ENCODE assay signal across 25 cellular contexts in genomic region chr17:28834420-28834819, GRCh38. TPM values are rescaled to one million over a fixed set of nuclear protein-coding genes. Genes with fewer than 3 reads are reported as not detected.
DNase-seq lines count a peak whose midpoint lies in the region; ATAC-seq, FAIRE-seq and TF ChIP-seq lines count a peak whose summit lies in the region.
"Had no signal": no experiment of that assay in that cellular context is flagged by ENCODE, and none has a peak within 500 bp of the region (broad histone marks: within the 10 kb centered on the region; RNA-seq: fewer than 3 reads in every experiment).

No MANE protein-coding gene starts in this region.

- H3K9ac ChIP-seq in BLaER1, result no peak overlapping the region

- H3K4me3 ChIP-seq in A549 (no peak overlapping the region), BLaER1 (no peak overlapping the region)
- H3K4me3 ChIP-seq: SJSA1 had no signal

- POLR2A ChIA-PET in A549 (lab: Yijun Ruan, JAX), result no interaction called here

- TF ChIP-seq CTCF in A549 (IDR thresholded peaks at IDR 0.05), result no peak

- H3K27me3 ChIP-seq in BLaER1, result no peaks in the 10 kb centered on the region
- H3K27me3 ChIP-seq: SJSA1 had no signal

- peaks cover 7% of the 10 kb centered on the region for H3K36me3 Mint-ChIP-seq in T-helper 17 cell (ENCODE audit: low read depth)
- peaks cover 12% of the 10 kb centered on the region for H3K36me3 Mint-ChIP-seq in memory B cell

- no peak for TF ChIP-seq POLR2A in A549 (IDR thresholded peaks at IDR 0.05; ENCODE audit: low read length)

- FAIRE-seq in A549 (lab: Jason Lieb, UNC), result no peak
- FAIRE-seq: D721Med, GM18507, RCC 7860 had no signal

- H3K9me3 Mint-ChIP-seq in memory B cell, result no peaks in the 10 kb centered on the region
- H3K9me3 Mint-ChIP-seq: HFFc6 had no signal

- H3K4me3 Mint-ChIP-seq in T-helper 17 cell, result no peak overlapping the region
- no peak overlapping the region for H3K4me3 Mint-ChIP-seq in memory B cell
- H3K4me3 Mint-ChIP-seq: HFFc6 had no signal

- H3K27ac ChIP-seq in A549 (no peak overlapping the region), BLaER1 (no peak overlapping the region)
- H3K27ac ChIP-seq: C4-2B, HL-60, SJSA1 had no signal

- DNase-seq in A549 (ENCODE audit: low read depth in 1 of 2, low spot score in 1 of 2) (no peak), T-helper 17 cell (no peak), memory B cell (ENCODE audit: low spot score in 2 of 2) (no peak), CD1c-positive myeloid dendritic cell (ENCODE audit: extremely low spot score) (no peak)
- DNase-seq: DMS53, GDM1, H7, HFFc6, Karpas-422, NCI-H1417, NCI-H1694 treated with DMSO at 0.1 percent for 48 hours, NCI-H2081 treated with DMSO at 0.1 percent for 48 hours, NCI-H2171 treated with DMSO at 0.1 percent for 48 hours, NCI-H446, NCI-H526, OCI-M1 had no signal

- H3K4me1 ChIP-seq in A549, result no peaks in the 10 kb centered on the region
- H3K4me1 ChIP-seq in BLaER1, result peaks cover 30% of the 10 kb centered on the region

- peaks cover 71% of the 10 kb centered on the region for H4K20me1 ChIP-seq in BLaER1

- no peaks in the 10 kb centered on the region for H3K27me3 Mint-ChIP-seq in T-helper 17 cell
- no peaks in the 10 kb centered on the region for H3K27me3 Mint-ChIP-seq in memory B cell

- no peak for TF ChIP-seq RAD21 in A549 (conservative IDR thresholded peaks at IDR 0.05 in 1 of 2, IDR thresholded peaks at IDR 0.05 in 1 of 2)

- no peak for TF ChIP-seq EP300 in A549 (IDR thresholded peaks at IDR 0.05)

- H3K4me2 ChIP-seq in A549 (no peak overlapping the region), BLaER1 (0 out of 2 replicates have a peak overlapping the region, but pooled peaks have one; percentile 45)

- CTCF ChIA-PET in A549 (lab: Yijun Ruan, JAX), result interaction anchor here (1.5 kb wide), 1 partner anchor 107 kb away, joined by 7 read pairs; no protein-coding TSS in a partner anchor

- H3K9me3 ChIP-seq in A549 (no peaks in the 10 kb centered on the region), BLaER1 (no peaks in the 10 kb centered on the region), T-helper 17 cell (ENCODE audit: control insufficient read depth, low read length, poor library complexity, severe bottlenecking) (no peaks in the 10 kb centered on the region)
- H3K9me3 ChIP-seq: SJSA1 had no signal

- WGBS in A549 (ENCODE audit: missing lambda C conversion rate), result 96% methylated on average over 1 of the region's 1 CpG

- H3K36me3 ChIP-seq in BLaER1, result peaks cover 22% of the 10 kb centered on the region

- ATAC-seq in A549 (no peak), T-helper 17 cell (no peak), memory B cell (ENCODE audit: low read depth) (no peak), HG03045 (IDR thresholded peaks at IDR 0.05; ENCODE audit: unreplicated experiment) (no peak), GM21825 (IDR thresholded peaks at IDR 0.05; ENCODE audit: unreplicated experiment) (no peak)

- H3K4me1 Mint-ChIP-seq in T-helper 17 cell, result peaks cover 18% of the 10 kb centered on the region
- H3K4me1 Mint-ChIP-seq in memory B cell, result peaks cover 10% of the 10 kb centered on the region

- peak overlapping the region; percentile 46 for H3K27ac Mint-ChIP-seq in T-helper 17 cell
- H3K27ac Mint-ChIP-seq in memory B cell, result peak overlapping the region; percentile 24
- H3K27ac Mint-ChIP-seq: HFFc6 had no signal

TF ChIP-seq in A549, 52 proteins besides CTCF, POLR2A, EP300 and RAD21:
- peak; percentile 100 for TF ChIP-seq MAFK (IDR thresholded peaks at IDR 0.05; ENCODE audit: partially characterized antibody)
- TF ChIP-seq SREBF2 (IDR thresholded peaks at IDR 0.05), result no peak

RNA-seq across cellular contexts. Expression of gene FAM222B, which starts 8.2 kb away (rescaled TPM):
- 10.7 and 15.3 TPM in 2 replicates for polyA plus RNA-seq in A549 (2011; rRNA removed)
- 15.6 and 18.7 TPM in 2 replicates for polyA plus RNA-seq in A549 (2012; cell fraction: cytosol; rRNA removed)
- polyA plus RNA-seq in A549 (2012; cell fraction: nucleus; rRNA removed), result 24.5 and 29.5 TPM in 2 replicates
- polyA plus RNA-seq in A549 (2017; fragmentation: RNase III; extraction: RNeasy Plus Mini Kit Qiagen cat#74134 plus additional on column Dnase treatment), result 14.3 to 15.6 TPM (median 14.7 TPM) in 3 replicates
- 16.4 and 24.5 TPM in 2 replicates for polyA minus RNA-seq in A549 (2011; rRNA and poly(A)+ RNA removed)
- 10 to 100 TPM; 18.3 to 22.6 TPM for total RNA-seq in T-helper 17 cell

RNA-seq across cellular contexts. Expression of gene ERAL1, which starts 20.4 kb away (rescaled TPM):
- polyA plus RNA-seq in A549 (2011; rRNA removed) (88.3 and 123 TPM in 2 replicates), A549 (2017; fragmentation: RNase III; extraction: RNeasy Plus Mini Kit Qiagen cat#74134 plus additional on column Dnase treatment) (78.8 to 80.2 TPM (median 78.9 TPM) in 3 replicates)
- polyA plus RNA-seq in A549 (2012; cell fraction: cytosol; rRNA removed), result 129 and 154 TPM in 2 replicates
- polyA plus RNA-seq in A549 (2012; cell fraction: nucleus; rRNA removed), result 136 and 150 TPM in 2 replicates
- polyA minus RNA-seq in A549 (2011; rRNA and poly(A)+ RNA removed), result 104 and 144 TPM in 2 replicates
- total RNA-seq in T-helper 17 cell, result 10 to 100 TPM; 19.0 to 20.5 TPM
